ENCODE assay signal across 10 cellular contexts in genomic region chr9:35730486-35730854, GRCh38. TPM values are rescaled to one million over a fixed set of nuclear protein-coding genes. Genes with fewer than 3 reads are reported as not detected.
A peak's percentile ranks its signal among the peaks of the same experiment; 100 is the strongest.
DNase-seq lines count a peak whose midpoint lies in the region; ATAC-seq and TF ChIP-seq lines count a peak whose summit lies in the region.
"Had no signal": no experiment of that assay in that cellular context is flagged by ENCODE, and none has a peak within 500 bp of the region (broad histone marks: within the 10 kb centered on the region; RNA-seq: fewer than 3 reads in every experiment).

No MANE protein-coding gene starts in this region.

- TF ChIP-seq CTCF in GM12864 (IDR thresholded peaks at IDR 0.05; ENCODE audit: low read depth, low read length, missing control alignments) (no peak), RWPE2 (IDR thresholded peaks at IDR 0.05; ENCODE audit: poor library complexity, severe bottlenecking) (no peak), gastroesophageal sphincter (IDR thresholded peaks at IDR 0.05) (no peak)

- H3K27ac ChIP-seq in RWPE2 (ENCODE audit: poor library complexity, severe bottlenecking) (peak overlapping the region; percentile 87), gastroesophageal sphincter (peak overlapping the region; percentile 97 to 100 (median 98)), skin epidermis (peak overlapping the region in 15 of 21 experiments; percentile 9 to 99 (median 95))

- H3K4me1 ChIP-seq in RWPE2 (ENCODE audit: insufficient read depth, poor library complexity, severe bottlenecking) (peaks cover 40% of the 10 kb centered on the region), gastroesophageal sphincter (peaks cover 3 to 76% (median 30%) of the 10 kb centered on the region in 3 donors)

- H3K36me3 ChIP-seq in RWPE2 (ENCODE audit: low read depth) (peaks cover 52% of the 10 kb centered on the region), gastroesophageal sphincter (peaks cover 0 to 24% of the 10 kb centered on the region in 2 donors)

- H3K9me3 ChIP-seq in RWPE2 (ENCODE audit: severe bottlenecking) (no peaks in the 10 kb centered on the region), gastroesophageal sphincter (no peaks in the 10 kb centered on the region)

- peak overlapping the region; percentile 71 for H3K4me3 ChIP-seq in GM12864 (ENCODE audit: low read depth, low read length)
- H3K4me3 ChIP-seq in RWPE2 (ENCODE audit: severe bottlenecking): peak overlapping the region; percentile 63
- H3K4me3 ChIP-seq in gastroesophageal sphincter: peak overlapping the region; percentile 79 to 85
- peak overlapping the region in 5 of 7 experiments; percentile 59 to 82 (median 75) for H3K4me3 ChIP-seq in skin epidermis

- TF ChIP-seq EP300 in gastroesophageal sphincter (IDR thresholded peaks at IDR 0.05): no peak

- in situ Hi-C loops in KBM-7 (cut with MboI; ENCODE audit: low pct_unique_long_range_greater_than_20kb, low sequenced_read_pairs): no loop called here

- H3K27me3 ChIP-seq in RWPE2 (ENCODE audit: insufficient read depth, poor library complexity, severe bottlenecking): no peaks in the 10 kb centered on the region
- no peaks in the 10 kb centered on the region for H3K27me3 ChIP-seq in gastroesophageal sphincter

- 43 to 48% methylated on average over 1 to 2 of the region's 2 CpGs for WGBS in gastroesophageal sphincter (ENCODE audit: low coverage in 1 of 2), 2 donors

- TF ChIP-seq POLR2A in gastroesophageal sphincter (IDR thresholded peaks at IDR 0.05): no peak

- no peak for DNase-seq in GM12864 (ENCODE audit: low read depth)
- DNase-seq in RWPE2 (ENCODE audit: low spot score): no peak
- DNase-seq in KBM-7: no peak
- no peak for DNase-seq in AG08395 (ENCODE audit: low spot score)
- DNase-seq: activated effector memory CD4-positive, alpha-beta T cell treated with Interleukin-2 at 50 U/mL for 16 hours had no signal

- ATAC-seq in RWPE2 (ENCODE audit: low read depth) (no peak), gastroesophageal sphincter (no peak), HG03469 (IDR thresholded peaks at IDR 0.05; ENCODE audit: unreplicated experiment) (no peak), HG03135 (IDR thresholded peaks at IDR 0.05; ENCODE audit: unreplicated experiment) (no peak)

RNA-seq across cellular contexts. Expression of gene TLN1, which starts 1.5 kb away (rescaled TPM):
- total RNA-seq in gastroesophageal sphincter: 1,000 to 10,000 TPM in 3 of 4 donors, 100 to 1,000 TPM in 1; 888 to 1,583 (median 1,047) TPM

RNA-seq across cellular contexts. Expression of gene CREB3, which starts 2.0 kb away (rescaled TPM):
- 100 to 1,000 TPM in 1 of 4 donors, 10 to 100 TPM in 3; 75.0 to 104 (median 83.7) TPM for total RNA-seq in gastroesophageal sphincter

RNA-seq across cellular contexts. Expression of gene GBA2, which starts 18.6 kb away (rescaled TPM):
- 10 to 100 TPM; 35.3 to 81.1 (median 54.3) TPM for total RNA-seq in gastroesophageal sphincter

RNA-seq across cellular contexts. Expression of gene RGP1, which starts 18.6 kb away (rescaled TPM):
- total RNA-seq in gastroesophageal sphincter: 10 to 100 TPM; 19.7 to 34.4 (median 23.4) TPM

RNA-seq across cellular contexts. Expression of gene MSMP, which starts 23.6 kb away (rescaled TPM):
- 1 to 10 TPM in 1 of 4 donors, not detected in 3; 2.0 TPM for total RNA-seq in gastroesophageal sphincter
- total RNA-seq: subcutaneous adipose tissue had no signal
